Comparison of ENCODE assay signal across 9 cellular contexts in genomic region chr2:213119061-213119809, GRCh38. TPM values are rescaled to one million over a fixed set of nuclear protein-coding genes. Genes with fewer than 3 reads are reported as not detected.
DNase-seq lines count a peak whose midpoint lies in the region; ATAC-seq and TF ChIP-seq lines count a peak whose summit lies in the region.
"Had no signal": no experiment of that assay in that cellular context is flagged by ENCODE, and none has a peak within 500 bp of the region (broad histone marks: within the 10 kb centered on the region; RNA-seq: fewer than 3 reads in every experiment).

No MANE protein-coding gene starts in this region.

- no peak overlapping the region for H2BK120ac ChIP-seq in neuronal stem cell (ENCODE audit: low read depth, low read length)

- DNase-seq in GM06990 (ENCODE audit: extremely low read depth, insufficient read length): peak; percentile 43
- peak; percentile 29 for DNase-seq in HS-27A (ENCODE audit: low read depth)
- peak; percentile 39 for DNase-seq in amniotic stem cell (lab: John Stamatoyannopoulos, UW)
- DNase-seq in medulla oblongata (ENCODE audit: extremely low spot score): no peak
- DNase-seq in neuronal stem cell (ENCODE audit: low spot score): no peak
- no peak for DNase-seq in NCI-H1092 (lab: John Stamatoyannopoulos, UW)

- no peak overlapping the region for H4K91ac ChIP-seq in neuronal stem cell (ENCODE audit: low read depth, low read length, poor library complexity)

- H3K4me2 ChIP-seq in skeletal muscle satellite cell (ENCODE audit: low read length): peak overlapping the region; percentile 68
- H3K4me2 ChIP-seq in neuronal stem cell (ENCODE audit: insufficient read depth, low read length, poor library complexity, severe bottlenecking): no peak overlapping the region

- no peak overlapping the region for H3K14ac ChIP-seq in neuronal stem cell (ENCODE audit: low read length)

- no peaks in the 10 kb centered on the region for H3K27me3 ChIP-seq in GM06990 (replicated peaks; ENCODE audit: control insufficient read depth, insufficient read depth, low read length)
- no peaks in the 10 kb centered on the region for H3K27me3 ChIP-seq in skeletal muscle satellite cell (ENCODE audit: control insufficient read depth, insufficient read depth, low read length)
- H3K27me3 ChIP-seq in neuronal stem cell (ENCODE audit: control insufficient read depth in 3 of 3, insufficient read depth in 3 of 3, low read depth in 1 of 3, low read length in 3 of 3): no peaks in the 10 kb centered on the region

- no peak overlapping the region for H3K27ac ChIP-seq in neuronal stem cell (replicated peaks; ENCODE audit: low read length)

- H2BK5ac ChIP-seq in neuronal stem cell (ENCODE audit: low read length): no peak overlapping the region

- H4K8ac ChIP-seq in neuronal stem cell (ENCODE audit: low read depth, low read length): no peak overlapping the region

- no peak overlapping the region for H3K23ac ChIP-seq in neuronal stem cell (ENCODE audit: low read depth, low read length, poor library complexity)

- H3K9ac ChIP-seq in skeletal muscle satellite cell (ENCODE audit: low read depth, low read length) (peak overlapping the region; percentile 46), neuronal stem cell (ENCODE audit: low read depth, low read length, poor library complexity) (no peak overlapping the region)

- H2AK5ac ChIP-seq in neuronal stem cell (ENCODE audit: low read depth, low read length): no peak overlapping the region

- H2AFZ ChIP-seq in neuronal stem cell (ENCODE audit: low read length): no peak overlapping the region

- no CpG with 5 or more reads among the region's 5 CpGs for WGBS in neuronal stem cell (ENCODE audit: extremely low coverage in 2 of 2, insufficient read length in 2 of 2, insufficient replicate concordance in 1 of 2), 2 donors

- H3K4me3 ChIP-seq in GM06990 (replicated peaks; ENCODE audit: low read depth, low read length): no peak overlapping the region; the same call in none of the 2 replicates
- H3K4me3 ChIP-seq in skeletal muscle satellite cell (ENCODE audit: low read length): peak overlapping the region; percentile 28
- no peak overlapping the region for H3K4me3 ChIP-seq in neuronal stem cell (ENCODE audit: low read length in 2 of 2)

- H3K4me1 ChIP-seq in skeletal muscle satellite cell (ENCODE audit: control insufficient read depth, insufficient read depth, low read length): peaks cover 58% of the 10 kb centered on the region
- peaks cover 4% of the 10 kb centered on the region in 2 donors for H3K4me1 ChIP-seq in neuronal stem cell (ENCODE audit: control insufficient read depth in 2 of 2, insufficient read depth in 1 of 2, low read depth in 1 of 2, low read length in 2 of 2)

- H2BK12ac ChIP-seq in neuronal stem cell (ENCODE audit: low read length): no peak overlapping the region

- no peak overlapping the region for H3K18ac ChIP-seq in neuronal stem cell (ENCODE audit: low read length)

- no peak overlapping the region for H2BK15ac ChIP-seq in neuronal stem cell (ENCODE audit: low read length)

- no peaks in the 10 kb centered on the region for H3K79me1 ChIP-seq in neuronal stem cell (ENCODE audit: low read depth, low read length)

- H3K4ac ChIP-seq in neuronal stem cell (ENCODE audit: low read length): no peak overlapping the region

- ATAC-seq in GM21447 (IDR thresholded peaks at IDR 0.05; ENCODE audit: unreplicated experiment): peak; percentile 83
- ATAC-seq: Panc1 had no signal

- TF ChIP-seq CTCF in GM06990 (IDR thresholded peaks at IDR 0.05; ENCODE audit: insufficient read depth, low read length, poor library complexity, severe bottlenecking): no peak

- H3K36me3 ChIP-seq in GM06990 (ENCODE audit: control insufficient read depth, insufficient read depth, low read length): peaks cover 1% of the 10 kb centered on the region; the same call in 1 of the 2 replicates
- no peaks in the 10 kb centered on the region for H3K36me3 ChIP-seq in skeletal muscle satellite cell (ENCODE audit: insufficient read depth, low read length)
- H3K36me3 ChIP-seq in neuronal stem cell (replicated peaks in 1 of 2; ENCODE audit: control insufficient read depth in 2 of 2, insufficient read depth in 2 of 2, low read length in 2 of 2): no peaks in the 10 kb centered on the region

- H3K9me3 ChIP-seq in skeletal muscle satellite cell (replicated peaks; ENCODE audit: low read length): no peaks in the 10 kb centered on the region
- H3K9me3 ChIP-seq in neuronal stem cell (replicated peaks in 1 of 2; ENCODE audit: control insufficient read depth in 2 of 2, insufficient read depth in 1 of 2, low read depth in 1 of 2, low read length in 2 of 2): no peaks in the 10 kb centered on the region

RNA-seq across cellular contexts. Expression of gene IKZF2, which starts 32.2 kb away (rescaled TPM):
- 22.3 and 25.1 TPM in 2 replicates for total RNA-seq in skeletal muscle satellite cell (2012; rRNA removed)
- 9.7 TPM for polyA plus RNA-seq in neuronal stem cell (2013, experiment 1 of 2)
- polyA plus RNA-seq in neuronal stem cell (2013, experiment 2 of 2): 10.6 TPM

Comparison
In these comparisons a context has a peak if more than half of its experiments do, and no peak if none do; other contexts are left out.
1. DNase-seq: peak in GM06990 (single experiment), HS-27A (single experiment) and amniotic stem cell (single experiment); none in medulla oblongata (single experiment), neuronal stem cell (single experiment) and NCI-H1092 (single experiment).